ENCODE assay signal across 2 cellular contexts in the genomic region with DNA sequence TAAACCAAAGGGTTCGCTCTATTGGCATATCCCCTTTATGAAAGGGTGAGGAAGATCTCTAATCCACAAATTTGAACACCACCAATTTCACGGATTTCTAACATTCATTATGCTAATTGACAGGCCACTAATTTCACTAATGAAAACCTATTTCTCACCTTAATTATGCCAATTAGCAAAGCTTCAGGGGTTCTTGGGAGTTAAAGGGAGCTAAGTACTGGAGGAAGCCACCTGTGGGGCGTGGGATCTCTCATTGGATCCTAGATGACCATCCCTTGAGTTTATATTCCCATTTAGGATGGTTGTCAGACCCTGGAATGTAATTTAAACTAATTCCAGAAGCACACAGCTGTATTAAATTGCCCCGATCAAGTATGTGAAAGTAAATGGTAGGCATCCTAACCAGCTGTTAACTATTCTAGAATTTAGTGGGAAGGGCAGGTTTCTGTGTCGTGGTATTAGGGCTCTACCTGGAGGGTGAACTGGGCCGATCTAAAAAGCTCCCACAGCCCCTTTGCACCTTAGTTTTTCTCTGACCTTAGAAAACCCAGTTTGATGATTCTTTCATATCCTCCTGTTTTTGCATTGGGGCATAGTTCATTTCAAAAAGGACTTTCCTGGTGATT.
A peak's percentile ranks its signal among the peaks of the same experiment; 100 is the strongest.
TF ChIP-seq lines count a peak whose summit lies in the region.

No MANE protein-coding gene starts in this region.

TF ChIP-seq in IMR-90, 13 proteins besides CTCF, POLR2A, EP300 and RAD21:
- TF ChIP-seq MAFK (IDR thresholded peaks at IDR 0.05; ENCODE audit: low read depth, low read length) (no peak), SMC3 (IDR thresholded peaks at IDR 0.05; ENCODE audit: low read depth, low read length) (no peak), FOS (IDR thresholded peaks at IDR 0.05; ENCODE audit: low read depth, low read length) (no peak), BHLHE40 (IDR thresholded peaks at IDR 0.05; ENCODE audit: low read depth, low read length) (no peak), NFE2L2 (IDR thresholded peaks at IDR 0.05; ENCODE audit: low read depth, low read length) (no peak), MAZ (IDR thresholded peaks at IDR 0.05; ENCODE audit: borderline replicate concordance, low read depth, low read length) (no peak), RCOR1 (IDR thresholded peaks at IDR 0.05; ENCODE audit: insufficient replicate concordance, low read length) (no peak), CHD1 (IDR thresholded peaks at IDR 0.05; ENCODE audit: low read depth, low read length) (no peak), RFX5 (IDR thresholded peaks at IDR 0.05; ENCODE audit: low read depth, low read length) (no peak)
- TF ChIP-seq, protein P1, sequence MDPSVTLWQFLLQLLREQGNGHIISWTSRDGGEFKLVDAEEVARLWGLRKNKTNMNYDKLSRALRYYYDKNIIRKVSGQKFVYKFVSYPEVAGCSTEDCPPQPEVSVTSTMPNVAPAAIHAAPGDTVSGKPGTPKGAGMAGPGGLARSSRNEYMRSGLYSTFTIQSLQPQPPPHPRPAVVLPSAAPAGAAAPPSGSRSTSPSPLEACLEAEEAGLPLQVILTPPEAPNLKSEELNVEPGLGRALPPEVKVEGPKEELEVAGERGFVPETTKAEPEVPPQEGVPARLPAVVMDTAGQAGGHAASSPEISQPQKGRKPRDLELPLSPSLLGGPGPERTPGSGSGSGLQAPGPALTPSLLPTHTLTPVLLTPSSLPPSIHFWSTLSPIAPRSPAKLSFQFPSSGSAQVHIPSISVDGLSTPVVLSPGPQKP (IDR thresholded peaks at IDR 0.05; ENCODE audit: borderline replicate concordance, low read depth, low read length) = no peak

TF ChIP-seq in WTC11, 78 proteins besides CTCF, POLR2A, EP300 and RAD21:
- TF ChIP-seq E2F5 (CRISPR knock-in tag; IDR thresholded peaks at IDR 0.05) = no peak
- TF ChIP-seq TEAD1 (CRISPR knock-in tag; IDR thresholded peaks at IDR 0.05) = peak; percentile 21; the same call in 1 of the 2 replicates
